Comparison of ENCODE assay signal across 1 cellular context in genomic region chr2:168600970-168601369, GRCh38.
TF ChIP-seq lines count a peak whose summit lies in the region.

No MANE protein-coding gene starts in this region.

TF ChIP-seq in GM12878, 131 proteins besides CTCF, POLR2A, EP300 and RAD21 (continued from another document):
- TF ChIP-seq LARP7 (IDR thresholded peaks at IDR 0.05) (no peak), NR2C1 (IDR thresholded peaks at IDR 0.05) (no peak), E2F8 (IDR thresholded peaks at IDR 0.05; ENCODE audit: low read depth, partially characterized antibody) (no peak), NFIC (IDR thresholded peaks at IDR 0.05; ENCODE audit: low read depth, low read length) (no peak)
